In the genomic region with DNA sequence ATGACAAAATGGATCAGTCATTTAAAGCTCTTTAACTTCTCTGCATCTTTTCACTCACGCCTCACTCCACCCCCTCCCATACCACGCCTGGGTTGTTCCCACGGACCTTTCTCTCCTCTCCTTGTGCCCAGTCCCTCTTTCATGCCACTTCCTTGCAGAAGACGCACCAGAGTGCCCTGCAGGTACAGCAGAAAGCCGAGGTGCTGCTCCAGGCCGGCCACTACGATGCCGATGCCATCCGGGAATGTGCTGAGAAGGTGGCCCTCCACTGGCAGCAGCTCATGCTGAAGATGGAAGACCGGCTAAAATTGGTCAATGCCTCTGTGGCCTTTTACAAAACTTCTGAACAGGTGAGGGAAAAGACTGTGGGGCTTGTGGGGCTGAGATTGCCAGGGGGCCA, we compare ENCODE assay signal across 3 cellular contexts.
"Had no signal": no experiment of that assay in that cellular context is flagged by ENCODE, and none has a peak within 500 bp of the region (broad histone marks: within the 10 kb centered on the region; RNA-seq: fewer than 3 reads in every experiment).

No MANE protein-coding gene starts in this region.

- DNase-seq: GDM1, GF-D8 had no signal

- ATAC-seq: GM12878 had no signal

- H3K4me3 ChIP-seq: GM12878 had no signal
